Comparison of ENCODE assay signal across 1 cellular context in genomic region chr9:133589454-133590227, GRCh38.
A peak's percentile ranks its signal among the peaks of the same experiment; 100 is the strongest.
TF ChIP-seq lines count a peak whose summit lies in the region.

No MANE protein-coding gene starts in this region.

TF ChIP-seq in HepG2, 621 proteins besides CTCF, POLR2A, EP300 and RAD21 (continued from another document):
- no peak for TF ChIP-seq TRIM22 (IDR thresholded peaks at IDR 0.05)
- no peak for TF ChIP-seq ZHX2 (IDR thresholded peaks at IDR 0.05; ENCODE audit: low read depth)
- no peak for TF ChIP-seq ZHX2 (CRISPR knock-in tag; IDR thresholded peaks at IDR 0.05; ENCODE audit: borderline replicate concordance)
- no peak for TF ChIP-seq MLX (CRISPR knock-in tag; IDR thresholded peaks at IDR 0.05)
- TF ChIP-seq ZNF557 (CRISPR knock-in tag; IDR thresholded peaks at IDR 0.05) = no peak
- no peak for TF ChIP-seq NFE2L2 (IDR thresholded peaks at IDR 0.05; ENCODE audit: low read length)
- no peak for TF ChIP-seq IRF1 (CRISPR knock-in tag; IDR thresholded peaks at IDR 0.05; ENCODE audit: low read depth)
- no peak for TF ChIP-seq CHD4 (IDR thresholded peaks at IDR 0.05; ENCODE audit: borderline replicate concordance, low read length)
- no peak for TF ChIP-seq KLF15 (CRISPR knock-in tag; IDR thresholded peaks at IDR 0.05; ENCODE audit: borderline replicate concordance)
- TF ChIP-seq PAXIP1 (CRISPR knock-in tag; conservative IDR thresholded peaks at IDR 0.05) = no peak
- TF ChIP-seq FOXO1 (CRISPR knock-in tag; IDR thresholded peaks at IDR 0.05) = no peak
- TF ChIP-seq XRCC5 (optimal IDR thresholded peaks at IDR 0.05; ENCODE audit: low read length) = peak; percentile 37
- no peak for TF ChIP-seq RFX1 (IDR thresholded peaks at IDR 0.05)
- no peak for TF ChIP-seq FUBP1 (CRISPR knock-in tag; IDR thresholded peaks at IDR 0.05; ENCODE audit: borderline replicate concordance)
- TF ChIP-seq ZNF576 (CRISPR knock-in tag; IDR thresholded peaks at IDR 0.05) = no peak
TF ChIP-seq in HepG2: peak in this region for 13.
